ENCODE assay signal across 8 cellular contexts in genomic region chr17:78128616-78129384, GRCh38. TPM values are rescaled to one million over a fixed set of nuclear protein-coding genes. Genes with fewer than 3 reads are reported as not detected.
A peak's percentile ranks its signal among the peaks of the same experiment; 100 is the strongest.
DNase-seq lines count a peak whose midpoint lies in the region; ATAC-seq and TF ChIP-seq lines count a peak whose summit lies in the region.

Gene TMC6, minus strand, starts transcription at chr17:78128755. Its CDS starts 1,923 bp downstream, at chr17:78126832.

- 0 out of 2 replicates have a peak within 1 kb of the TSS, but pooled peaks have one; percentile 49 for H2AFZ ChIP-seq in OCI-LY3 (ENCODE audit: low read depth, low read length)

- no peaks in the 10 kb centered on the region for H3K27me3 Mint-ChIP-seq in activated T-helper 1 cell treated with anti-CD3 and anti-CD28 coated beads, Interleukin-12 subunit alpha, Interleukin-12 subunit beta, Interleukin-2, Interleukin-4 antibody, amounts not matched to agents 30 ng/mL and 10 ng/mL and 1 ng/mL, durations not matched to agents 14 hours and 24 hours and 36 hours (ENCODE audit: insufficient read depth)
- no peaks in the 10 kb centered on the region for H3K27me3 Mint-ChIP-seq in natural killer cell treated with Interleukin-12 subunit alpha and Interleukin-12 subunit beta and Interleukin-15 and Interleukin-18, amount 100 ng/mL, for 72 hours
- H3K27me3 Mint-ChIP-seq in type B pancreatic cell, result peaks cover 5% of the 10 kb centered on the region

- DNase-seq in Caki2 (ENCODE audit: low read depth) (peak; percentile 58), fibroblast of the aortic adventitia (ENCODE audit: low read depth) (no peak), type B pancreatic cell (ENCODE audit: extremely low spot score, unreplicated experiment) (no peak)
- peak; percentile 56 for DNase-seq in activated T-helper 1 cell treated with anti-CD3 and anti-CD28 coated beads, Interleukin-12 subunit alpha, Interleukin-12 subunit beta, Interleukin-2, Interleukin-4 antibody, amounts not matched to agents 30 ng/mL and 10 ng/mL and 1 ng/mL, durations not matched to agents 14 hours and 24 hours and 36 hours (ENCODE audit: low spot score)
- DNase-seq in natural killer cell treated with Interleukin-12 subunit alpha and Interleukin-12 subunit beta and Interleukin-15 and Interleukin-18, amount 100 ng/mL, for 72 hours (ENCODE audit: low spot score), result peak; percentile 81

- H3K4me3 ChIP-seq in OCI-LY3 (ENCODE audit: low read length) (peak within 1 kb of the TSS; percentile 91), fibroblast of the aortic adventitia (ENCODE audit: low read depth, low read length) (peak within 1 kb of the TSS; percentile 59)

- H3K27me3 ChIP-seq in OCI-LY3 (ENCODE audit: low read depth, low read length), result no peaks in the 10 kb centered on the region

- H3K4me1 ChIP-seq in OCI-LY3 (ENCODE audit: low read length), result peaks cover 79% of the 10 kb centered on the region

- H3K9ac ChIP-seq in OCI-LY3 (ENCODE audit: low read length), result peak within 1 kb of the TSS; percentile 98

- H3K4me3 Mint-ChIP-seq in activated T-helper 1 cell treated with anti-CD3 and anti-CD28 coated beads, Interleukin-12 subunit alpha, Interleukin-12 subunit beta, Interleukin-2, Interleukin-4 antibody, amounts not matched to agents 30 ng/mL and 10 ng/mL and 1 ng/mL, durations not matched to agents 14 hours and 24 hours and 36 hours, result peak within 1 kb of the TSS; percentile 98
- H3K4me3 Mint-ChIP-seq in natural killer cell treated with Interleukin-12 subunit alpha and Interleukin-12 subunit beta and Interleukin-15 and Interleukin-18, amount 100 ng/mL, for 72 hours, result peak within 1 kb of the TSS; percentile 93
- H3K4me3 Mint-ChIP-seq in type B pancreatic cell, result peak within 1 kb of the TSS; percentile 93

- H3K27ac ChIP-seq in OCI-LY3 (ENCODE audit: low read length), result peak within 1 kb of the TSS; percentile 77

- peaks cover 34% of the 10 kb centered on the region for H3K79me2 ChIP-seq in OCI-LY3 (ENCODE audit: low read length)

- H3K4me1 Mint-ChIP-seq in activated T-helper 1 cell treated with anti-CD3 and anti-CD28 coated beads, Interleukin-12 subunit alpha, Interleukin-12 subunit beta, Interleukin-2, Interleukin-4 antibody, amounts not matched to agents 30 ng/mL and 10 ng/mL and 1 ng/mL, durations not matched to agents 14 hours and 24 hours and 36 hours (ENCODE audit: low read depth), result peaks cover 44% of the 10 kb centered on the region
- peaks cover 31 to 40% of the 10 kb centered on the region in 2 donors for H3K4me1 Mint-ChIP-seq in natural killer cell treated with Interleukin-12 subunit alpha and Interleukin-12 subunit beta and Interleukin-15 and Interleukin-18, amount 100 ng/mL, for 72 hours (ENCODE audit: low read depth in 2 of 2)
- peaks cover 11% of the 10 kb centered on the region for H3K4me1 Mint-ChIP-seq in type B pancreatic cell (ENCODE audit: unreplicated experiment)

- H3K4me2 ChIP-seq in OCI-LY3 (ENCODE audit: low read length), result peak within 1 kb of the TSS; percentile 96

- H3K36me3 ChIP-seq in OCI-LY3 (replicated peaks; ENCODE audit: low read depth, low read length), result peaks cover 10% of the 10 kb centered on the region

- H3K36me3 Mint-ChIP-seq in activated T-helper 1 cell treated with anti-CD3 and anti-CD28 coated beads, Interleukin-12 subunit alpha, Interleukin-12 subunit beta, Interleukin-2, Interleukin-4 antibody, amounts not matched to agents 30 ng/mL and 10 ng/mL and 1 ng/mL, durations not matched to agents 14 hours and 24 hours and 36 hours (ENCODE audit: low read depth), result peaks cover 21% of the 10 kb centered on the region
- H3K36me3 Mint-ChIP-seq in natural killer cell treated with Interleukin-12 subunit alpha and Interleukin-12 subunit beta and Interleukin-15 and Interleukin-18, amount 100 ng/mL, for 72 hours, result peaks cover 4% of the 10 kb centered on the region
- H3K36me3 Mint-ChIP-seq in type B pancreatic cell, result peaks cover 1% of the 10 kb centered on the region

- H3K9me3 ChIP-seq in OCI-LY3 (ENCODE audit: insufficient read depth, low read length), result no peaks in the 10 kb centered on the region

- no peak for TF ChIP-seq CTCF in OCI-LY3 (IDR thresholded peaks at IDR 0.05; ENCODE audit: low read depth, low read length)
- TF ChIP-seq CTCF in fibroblast of the aortic adventitia (IDR thresholded peaks at IDR 0.05; ENCODE audit: insufficient read depth, low read length), result no peak
- no peak for TF ChIP-seq CTCF in type B pancreatic cell (conservative IDR thresholded peaks at IDR 0.05)

- H3K27ac Mint-ChIP-seq in activated T-helper 1 cell treated with anti-CD3 and anti-CD28 coated beads, Interleukin-12 subunit alpha, Interleukin-12 subunit beta, Interleukin-2, Interleukin-4 antibody, amounts not matched to agents 30 ng/mL and 10 ng/mL and 1 ng/mL, durations not matched to agents 14 hours and 24 hours and 36 hours, result peak within 1 kb of the TSS; percentile 99
- peak within 1 kb of the TSS; percentile 82 to 94 for H3K27ac Mint-ChIP-seq in natural killer cell treated with Interleukin-12 subunit alpha and Interleukin-12 subunit beta and Interleukin-15 and Interleukin-18, amount 100 ng/mL, for 72 hours
- peak within 1 kb of the TSS; percentile 89 for H3K27ac Mint-ChIP-seq in type B pancreatic cell

- no peaks in the 10 kb centered on the region for H3K9me3 Mint-ChIP-seq in activated T-helper 1 cell treated with anti-CD3 and anti-CD28 coated beads, Interleukin-12 subunit alpha, Interleukin-12 subunit beta, Interleukin-2, Interleukin-4 antibody, amounts not matched to agents 30 ng/mL and 10 ng/mL and 1 ng/mL, durations not matched to agents 14 hours and 24 hours and 36 hours
- H3K9me3 Mint-ChIP-seq in natural killer cell treated with Interleukin-12 subunit alpha and Interleukin-12 subunit beta and Interleukin-15 and Interleukin-18, amount 100 ng/mL, for 72 hours, result no peaks in the 10 kb centered on the region
- no peaks in the 10 kb centered on the region for H3K9me3 Mint-ChIP-seq in type B pancreatic cell

- H4K20me1 ChIP-seq in OCI-LY3 (ENCODE audit: insufficient read depth, low read length), result no peaks in the 10 kb centered on the region

- in situ Hi-C loops in Caki2 (cut with HindIII; ENCODE audit: low pct_unique_long_range_greater_than_20kb, low sequenced_read_pairs), result no loop called here

- intact Hi-C loops in activated T-helper 1 cell treated with anti-CD3 and anti-CD28 coated beads, Interleukin-12 subunit alpha, Interleukin-12 subunit beta, Interleukin-2, Interleukin-4 antibody, amounts not matched to agents 30 ng/mL and 10 ng/mL and 1 ng/mL, durations not matched to agents 14 hours and 24 hours and 36 hours (cut with micrococcal nuclease), result loop anchor here (1.0 to 2.0 kb wide), 4 partner anchors 7 to 1392 kb away; partner anchors contain the start of genes AFMID, SRSF2, SYNGR2 and TK1

- ATAC-seq in HG02840 (IDR thresholded peaks at IDR 0.05; ENCODE audit: low FRiP score, unreplicated experiment), result peak; percentile 33
- ATAC-seq in natural killer cell treated with Interleukin-12 subunit alpha and Interleukin-12 subunit beta and Interleukin-15 and Interleukin-18, amount 100 ng/mL, for 72 hours, result peak; percentile 44 to 64
- no peak for ATAC-seq in GM21619 (IDR thresholded peaks at IDR 0.05; ENCODE audit: unreplicated experiment)

RNA-seq across cellular contexts. Expression of gene TMC6, which starts in this region (rescaled TPM):
- total RNA-seq in Caki2 (2014; rRNA removed; shearing (Covaris generic); ENCODE audit: low replicate concordance), result 21.2 and 31.4 TPM in 2 replicates
- total RNA-seq in activated T-helper 1 cell treated with anti-CD3 and anti-CD28 coated beads, Interleukin-12 subunit alpha, Interleukin-12 subunit beta, Interleukin-2, Interleukin-4 antibody, amounts not matched to agents 30 ng/mL and 10 ng/mL and 1 ng/mL, durations not matched to agents 14 hours and 24 hours and 36 hours, result 265 and 268 TPM in 2 replicates
- 1.2 TPM in 1 of 2 replicates, not detected in the other for total RNA-seq in fibroblast of the aortic adventitia (ENCODE audit: low replicate concordance)
- total RNA-seq in natural killer cell treated with Interleukin-12 subunit alpha and Interleukin-12 subunit beta and Interleukin-15 and Interleukin-18, amount 100 ng/mL, for 72 hours, result 100 to 1,000 TPM; 282 to 351 TPM
- total RNA-seq in type B pancreatic cell (ENCODE audit: low replicate concordance), result 94.4 and 122 TPM in 2 replicates

Comparison
In these comparisons a context has a peak if more than half of its experiments do, and no peak if none do; other contexts are left out.
1. DNase-seq: peak in Caki2 (single experiment), activated T-helper 1 cell treated with anti-CD3 and anti-CD28 coated beads, Interleukin-12 subunit alpha, Interleukin-12 subunit beta, Interleukin-2, Interleukin-4 antibody, amounts not matched to agents 30 ng/mL and 10 ng/mL and 1 ng/mL, durations not matched to agents 14 hours and 24 hours and 36 hours (single experiment) and natural killer cell treated with Interleukin-12 subunit alpha and Interleukin-12 subunit beta and Interleukin-15 and Interleukin-18, amount 100 ng/mL, for 72 hours (single experiment); none in fibroblast of the aortic adventitia (single experiment) and type B pancreatic cell (single experiment).
2. Peak in every context shown above with its lines, with median percentiles within 50 percentile points of each other: H3K27ac Mint-ChIP-seq and H3K4me3 Mint-ChIP-seq.